In genomic region chr5:61275841-61276240, GRCh38 we compare ENCODE assay signal across 10 cellular contexts. TPM values are rescaled to one million over a fixed set of nuclear protein-coding genes. Genes with fewer than 3 reads are reported as not detected.
DNase-seq lines count a peak whose midpoint lies in the region; ATAC-seq and TF ChIP-seq lines count a peak whose summit lies in the region.
"Had no signal": no experiment of that assay in that cellular context is flagged by ENCODE, and none has a peak within 500 bp of the region (broad histone marks: within the 10 kb centered on the region; RNA-seq: fewer than 3 reads in every experiment).

No MANE protein-coding gene starts in this region.

- H3K36me3 ChIP-seq in left lung, result no peaks in the 10 kb centered on the region
- no peaks in the 10 kb centered on the region for H3K36me3 ChIP-seq in aorta (ENCODE audit: control insufficient read depth in 1 of 2, insufficient read depth in 2 of 2, low read length in 1 of 2)

- peak overlapping the region; percentile 69 for H3K27ac Mint-ChIP-seq in activated naive CD8-positive, alpha-beta T cell treated with anti-CD3 and anti-CD28 coated beads, Interleukin-2, amount 50 U/mL, for 24 hours
- H3K27ac Mint-ChIP-seq in WTC11, result no peak overlapping the region

- DNase-seq in stimulated activated CD4-positive, alpha-beta T cell treated with anti-CD3 and anti-CD28 coated beads, Interleukin-12 subunit alpha, Interleukin-12 subunit beta, amount 100 ng/mL, for 4 hours, result peak; percentile 5
- DNase-seq in stimulated activated CD4-positive, alpha-beta T cell treated with anti-CD3 and anti-CD28 coated beads, Interleukin-4, amount 100 ng/mL, for 1 hour, result no peak
- peak; percentile 36 for DNase-seq in activated naive CD8-positive, alpha-beta T cell treated with anti-CD3 and anti-CD28 coated beads, Interleukin-2, amount 50 U/mL, for 24 hours
- peak; percentile 86 to 90 for DNase-seq in left lung
- peak in 1 of 2 donors; percentile 87 for DNase-seq in aorta
- no peak for DNase-seq in WTC11 (ENCODE audit: low spot score)
- no peak for DNase-seq in NCI-H128 (lab: John Stamatoyannopoulos, UW; ENCODE audit: unreplicated experiment)
- DNase-seq: foreskin melanocyte had no signal

- WGBS in aorta, 2 donors, result 84 to 89% methylated on average over 8 of the region's 8 CpGs

- no peaks in the 10 kb centered on the region for H3K27me3 Mint-ChIP-seq in activated naive CD8-positive, alpha-beta T cell treated with anti-CD3 and anti-CD28 coated beads, Interleukin-2, amount 50 U/mL, for 24 hours
- H3K27me3 Mint-ChIP-seq in WTC11 (ENCODE audit: low read depth), result no peaks in the 10 kb centered on the region; the same call in 1 of the 2 replicates

- TF ChIP-seq CTCF in left lung (IDR thresholded peaks at IDR 0.05) (no peak), WTC11 (IDR thresholded peaks at IDR 0.05) (no peak)

- H3K4me3 ChIP-seq in left lung (no peak overlapping the region), aorta (ENCODE audit: low read length in 2 of 2) (no peak overlapping the region)

- peak; percentile 34 for ATAC-seq in activated naive CD8-positive, alpha-beta T cell treated with anti-CD3 and anti-CD28 coated beads, Interleukin-2, amount 50 U/mL, for 24 hours
- ATAC-seq in left lung, result peak; percentile 53
- ATAC-seq in aorta (ENCODE audit: low FRiP score), result peak; percentile 31
- ATAC-seq in WTC11, result no peak
- ATAC-seq in GM19395 (IDR thresholded peaks at IDR 0.05; ENCODE audit: unreplicated experiment), result no peak
- ATAC-seq: Panc1 had no signal

- H3K9me3 ChIP-seq in left lung (no peaks in the 10 kb centered on the region), aorta (ENCODE audit: control insufficient read depth, low read length) (no peaks in the 10 kb centered on the region)

- no peaks in the 10 kb centered on the region for H3K27me3 ChIP-seq in left lung
- no peaks in the 10 kb centered on the region for H3K27me3 ChIP-seq in aorta (ENCODE audit: control insufficient read depth in 1 of 2, insufficient read depth in 2 of 2, low read length in 1 of 2)

- POLR2A ChIA-PET in WTC11 (lab: Charles Lee), result no interaction called here

- H3K4me3 Mint-ChIP-seq in activated naive CD8-positive, alpha-beta T cell treated with anti-CD3 and anti-CD28 coated beads, Interleukin-2, amount 50 U/mL, for 24 hours, result no peak overlapping the region
- H3K4me3 Mint-ChIP-seq in WTC11, result no peak overlapping the region

- H3K27ac ChIP-seq in left lung, result peak overlapping the region; percentile 63 to 85
- H3K27ac ChIP-seq in aorta (ENCODE audit: low read depth in 1 of 2, low read length in 2 of 2), result no peak overlapping the region

- peaks cover 31 to 71% of the 10 kb centered on the region in 2 donors for H3K4me1 ChIP-seq in left lung
- H3K4me1 ChIP-seq in aorta (ENCODE audit: control insufficient read depth in 1 of 2, insufficient read depth in 2 of 2, low read length in 2 of 2), result no peaks in the 10 kb centered on the region

- H3K4me1 Mint-ChIP-seq in activated naive CD8-positive, alpha-beta T cell treated with anti-CD3 and anti-CD28 coated beads, Interleukin-2, amount 50 U/mL, for 24 hours, result peaks cover 29% of the 10 kb centered on the region
- H3K4me1 Mint-ChIP-seq in WTC11, result peaks cover 25% of the 10 kb centered on the region

- H3K9me3 Mint-ChIP-seq in activated naive CD8-positive, alpha-beta T cell treated with anti-CD3 and anti-CD28 coated beads, Interleukin-2, amount 50 U/mL, for 24 hours, result no peaks in the 10 kb centered on the region
- H3K9me3 Mint-ChIP-seq in WTC11, result no peaks in the 10 kb centered on the region

- H3K36me3 Mint-ChIP-seq in activated naive CD8-positive, alpha-beta T cell treated with anti-CD3 and anti-CD28 coated beads, Interleukin-2, amount 50 U/mL, for 24 hours (ENCODE audit: low read depth), result no peaks in the 10 kb centered on the region
- no peaks in the 10 kb centered on the region for H3K36me3 Mint-ChIP-seq in WTC11

- intact Hi-C loops in left lung (cut with DNase I) (no loop called here), aorta (cut with DNase I) (loop anchor here in 1 of 2 donors (5.0 kb wide), 1 partner anchor 366 kb away; no protein-coding TSS in a partner anchor)

- CTCF ChIA-PET in WTC11 (lab: Charles Lee), result no interaction called here

TF ChIP-seq in WTC11, 78 proteins besides CTCF, POLR2A, EP300 and RAD21:
- no peak for TF ChIP-seq E2F4 (CRISPR knock-in tag; IDR thresholded peaks at IDR 0.05; ENCODE audit: borderline replicate concordance, low read depth)
- no peak for TF ChIP-seq HMGA2 (CRISPR knock-in tag; IDR thresholded peaks at IDR 0.05)
- no peak for TF ChIP-seq ZNF396 (CRISPR knock-in tag; IDR thresholded peaks at IDR 0.05; ENCODE audit: borderline replicate concordance)
- TF ChIP-seq, protein P1, sequence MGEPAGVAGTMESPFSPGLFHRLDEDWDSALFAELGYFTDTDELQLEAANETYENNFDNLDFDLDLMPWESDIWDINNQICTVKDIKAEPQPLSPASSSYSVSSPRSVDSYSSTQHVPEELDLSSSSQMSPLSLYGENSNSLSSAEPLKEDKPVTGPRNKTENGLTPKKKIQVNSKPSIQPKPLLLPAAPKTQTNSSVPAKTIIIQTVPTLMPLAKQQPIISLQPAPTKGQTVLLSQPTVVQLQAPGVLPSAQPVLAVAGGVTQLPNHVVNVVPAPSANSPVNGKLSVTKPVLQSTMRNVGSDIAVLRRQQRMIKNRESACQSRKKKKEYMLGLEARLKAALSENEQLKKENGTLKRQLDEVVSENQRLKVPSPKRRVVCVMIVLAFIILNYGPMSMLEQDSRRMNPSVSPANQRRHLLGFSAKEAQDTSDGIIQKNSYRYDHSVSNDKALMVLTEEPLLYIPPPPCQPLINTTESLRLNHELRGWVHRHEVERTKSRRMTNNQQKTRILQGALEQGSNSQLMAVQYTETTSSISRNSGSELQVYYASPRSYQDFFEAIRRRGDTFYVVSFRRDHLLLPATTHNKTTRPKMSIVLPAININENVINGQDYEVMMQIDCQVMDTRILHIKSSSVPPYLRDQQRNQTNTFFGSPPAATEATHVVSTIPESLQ (CRISPR knock-in tag; IDR thresholded peaks at IDR 0.05), result no peak

RNA-seq across cellular contexts. Expression of gene ZSWIM6, which starts 56.2 kb away (rescaled TPM):
- total RNA-seq in left lung (10 to 100 TPM; 17.5 to 20.3 TPM), aorta (10 to 100 TPM; 19.5 to 21.8 TPM), WTC11 (2021) (12.5 to 14.0 TPM (median 12.7 TPM) in 3 replicates)
- 1 to 10 TPM; 3.4 to 5.3 TPM for polyA plus RNA-seq in aorta

Comparison
In these comparisons a context has a peak if more than half of its experiments do, and no peak if none do; other contexts are left out.
1. DNase-seq: peak in stimulated activated CD4-positive, alpha-beta T cell treated with anti-CD3 and anti-CD28 coated beads, Interleukin-12 subunit alpha, Interleukin-12 subunit beta, amount 100 ng/mL, for 4 hours (single experiment), activated naive CD8-positive, alpha-beta T cell treated with anti-CD3 and anti-CD28 coated beads, Interleukin-2, amount 50 U/mL, for 24 hours (single experiment) and left lung (2 of 2); none in stimulated activated CD4-positive, alpha-beta T cell treated with anti-CD3 and anti-CD28 coated beads, Interleukin-4, amount 100 ng/mL, for 1 hour (single experiment), WTC11 (single experiment) and NCI-H128 (single experiment).
2. ATAC-seq: peak in activated naive CD8-positive, alpha-beta T cell treated with anti-CD3 and anti-CD28 coated beads, Interleukin-2, amount 50 U/mL, for 24 hours (single experiment), left lung (single experiment) and aorta (single experiment); none in WTC11 (single experiment) and GM19395 (single experiment).
3. H3K27ac ChIP-seq: peak in left lung (2 of 2); none in aorta (0 of 2).